Comparison of ENCODE assay signal across 2 cellular contexts in genomic region chr9:110745656-110746055, GRCh38.
TF ChIP-seq lines count a peak whose summit lies in the region.

No MANE protein-coding gene starts in this region.

TF ChIP-seq in HCT116, 20 proteins besides CTCF, POLR2A, EP300 and RAD21:
- TF ChIP-seq CBX3 (IDR thresholded peaks at IDR 0.05; ENCODE audit: low read depth) (no peak), YY1 (IDR thresholded peaks at IDR 0.05; ENCODE audit: extremely low read depth, insufficient replicate concordance, low read depth, low read length) (no peak), ELF1 (IDR thresholded peaks at IDR 0.05; ENCODE audit: borderline replicate concordance, low read depth) (no peak), POLR2AphosphoS5 (IDR thresholded peaks at IDR 0.05; ENCODE audit: low read depth, low read length) (no peak), JUND (IDR thresholded peaks at IDR 0.05) (no peak), SIN3A (IDR thresholded peaks at IDR 0.05; ENCODE audit: low read depth) (no peak)

TF ChIP-seq in SK-N-SH, 30 proteins besides CTCF, POLR2A, EP300 and RAD21:
- peak; percentile 10; the same call in 1 of the 2 replicates for TF ChIP-seq FOSL2 (IDR thresholded peaks at IDR 0.05; ENCODE audit: borderline replicate concordance, low read depth)
- TF ChIP-seq JUND (IDR thresholded peaks at IDR 0.05) = peak; percentile 50; the same call in 1 of the 2 replicates
- TF ChIP-seq EZH2phosphoT487 (IDR thresholded peaks at IDR 0.05; ENCODE audit: borderline replicate concordance, low read depth) = no peak
- TF ChIP-seq TCF12 (IDR thresholded peaks at IDR 0.05) = peak; percentile 69
- TF ChIP-seq, protein P1, sequence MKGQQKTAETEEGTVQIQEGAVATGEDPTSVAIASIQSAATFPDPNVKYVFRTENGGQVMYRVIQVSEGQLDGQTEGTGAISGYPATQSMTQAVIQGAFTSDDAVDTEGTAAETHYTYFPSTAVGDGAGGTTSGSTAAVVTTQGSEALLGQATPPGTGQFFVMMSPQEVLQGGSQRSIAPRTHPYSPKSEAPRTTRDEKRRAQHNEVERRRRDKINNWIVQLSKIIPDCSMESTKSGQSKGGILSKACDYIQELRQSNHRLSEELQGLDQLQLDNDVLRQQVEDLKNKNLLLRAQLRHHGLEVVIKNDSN (IDR thresholded peaks at IDR 0.05; ENCODE audit: borderline replicate concordance, low read depth) = no peak
- peak; percentile 63 for TF ChIP-seq NFIC (IDR thresholded peaks at IDR 0.05; ENCODE audit: borderline replicate concordance)
- TF ChIP-seq USF2 (IDR thresholded peaks at IDR 0.05; ENCODE audit: borderline replicate concordance, low read depth, low read length) = no peak
- TF ChIP-seq, protein P2, sequence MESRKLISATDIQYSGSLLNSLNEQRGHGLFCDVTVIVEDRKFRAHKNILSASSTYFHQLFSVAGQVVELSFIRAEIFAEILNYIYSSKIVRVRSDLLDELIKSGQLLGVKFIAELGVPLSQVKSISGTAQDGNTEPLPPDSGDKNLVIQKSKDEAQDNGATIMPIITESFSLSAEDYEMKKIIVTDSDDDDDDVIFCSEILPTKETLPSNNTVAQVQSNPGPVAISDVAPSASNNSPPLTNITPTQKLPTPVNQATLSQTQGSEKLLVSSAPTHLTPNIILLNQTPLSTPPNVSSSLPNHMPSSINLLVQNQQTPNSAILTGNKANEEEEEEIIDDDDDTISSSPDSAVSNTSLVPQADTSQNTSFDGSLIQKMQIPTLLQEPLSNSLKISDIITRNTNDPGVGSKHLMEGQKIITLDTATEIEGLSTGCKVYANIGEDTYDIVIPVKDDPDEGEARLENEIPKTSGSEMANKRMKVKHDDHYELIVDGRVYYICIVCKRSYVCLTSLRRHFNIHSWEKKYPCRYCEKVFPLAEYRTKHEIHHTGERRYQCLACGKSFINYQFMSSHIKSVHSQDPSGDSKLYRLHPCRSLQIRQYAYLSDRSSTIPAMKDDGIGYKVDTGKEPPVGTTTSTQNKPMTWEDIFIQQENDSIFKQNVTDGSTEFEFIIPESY (IDR thresholded peaks at IDR 0.05; ENCODE audit: borderline replicate concordance, low read depth) = no peak
- TF ChIP-seq, protein P3, sequence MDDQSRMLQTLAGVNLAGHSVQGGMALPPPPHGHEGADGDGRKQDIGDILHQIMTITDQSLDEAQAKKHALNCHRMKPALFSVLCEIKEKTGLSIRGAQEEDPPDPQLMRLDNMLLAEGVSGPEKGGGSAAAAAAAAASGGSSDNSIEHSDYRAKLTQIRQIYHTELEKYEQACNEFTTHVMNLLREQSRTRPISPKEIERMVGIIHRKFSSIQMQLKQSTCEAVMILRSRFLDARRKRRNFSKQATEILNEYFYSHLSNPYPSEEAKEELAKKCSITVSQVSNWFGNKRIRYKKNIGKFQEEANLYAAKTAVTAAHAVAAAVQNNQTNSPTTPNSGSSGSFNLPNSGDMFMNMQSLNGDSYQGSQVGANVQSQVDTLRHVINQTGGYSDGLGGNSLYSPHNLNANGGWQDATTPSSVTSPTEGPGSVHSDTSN (IDR thresholded peaks at IDR 0.05) = peak; percentile 43
- no peak for TF ChIP-seq POLR2AphosphoS5 (IDR thresholded peaks at IDR 0.05; ENCODE audit: low read depth, low read length)
